In genomic region chr17:10249271-10250010, GRCh38 we compare ENCODE assay signal across 30 cellular contexts.
"Had no signal": no experiment of that assay in that cellular context is flagged by ENCODE, and none has a peak within 500 bp of the region (broad histone marks: within the 10 kb centered on the region; RNA-seq: fewer than 3 reads in every experiment).

No MANE protein-coding gene starts in this region.

- DNase-seq: hypothalamus; immature natural killer cell; kidney; left colon; left lung; lower lobe of right lung; mammary epithelial cell; mesenchymal stem cell; naive thymus-derived CD4-positive, alpha-beta T cell; nucleus accumbens; pancreas; posterior cingulate gyrus; retina; right cardiac atrium; small intestine; stimulated activated CD4-positive, alpha-beta T cell treated with anti-CD3 and anti-CD28 coated beads, Interleukin-1b, Interleukin-23, amount 100 ng/mL, for 48 hours; stimulated activated CD4-positive, alpha-beta T cell treated with anti-CD3 and anti-CD28 coated beads, Interleukin-2, amount 100 ng/mL, for 48 hours; stimulated activated CD4-positive, alpha-beta T cell treated with anti-CD3 and anti-CD28 coated beads, Interleukin-4, amount 100 ng/mL, for 4 hours; stimulated activated CD8-positive, alpha-beta memory T cell treated with anti-CD3 and anti-CD28 coated beads, Interleukin-4, amount 100 ng/mL, for 48 hours; stimulated activated naive CD4-positive, alpha-beta T cell treated with Interleukin-2 at 50 U/mL for 16 hours; stimulated activated naive CD8-positive, alpha-beta T cell treated with anti-CD3 and anti-CD28 coated beads, Interleukin-15, amount 100 ng/mL, for 72 hours; substantia nigra; uterus had no signal

- H3K4me3 ChIP-seq: left lung, lower lobe of right lung, pancreas, prostate gland, tibial nerve, uterus had no signal

- H3K4me1 Mint-ChIP-seq: neural crest cell had no signal

- FAIRE-seq: islet of Langerhans, kidney, pancreas, small intestine had no signal

- H3K27me3 ChIP-seq: pancreas, tibial nerve, uterus had no signal

- H3K4me1 ChIP-seq: left lung, lower lobe of right lung, pancreas, prostate gland, uterus had no signal

- H3K36me3 Mint-ChIP-seq: naive thymus-derived CD4-positive, alpha-beta T cell; natural killer cell treated with Interleukin-12 subunit alpha and Interleukin-12 subunit beta and Interleukin-15 and Interleukin-18, amount 100 ng/mL, for 72 hours; stimulated activated memory B cell treated with anti-CD40 and anti-IgM and Interleukin-4, amounts not matched to agents 10 μg/mL and 1 μg/mL and 100 μg/mL, for 72 hours; type B pancreatic cell had no signal

- H3K9me3 ChIP-seq: left lung, lower lobe of right lung, pancreas, prostate gland, tibial nerve, uterus had no signal

- H3K9me3 Mint-ChIP-seq: immature natural killer cell; natural killer cell treated with Interleukin-12 subunit alpha and Interleukin-12 subunit beta and Interleukin-15 and Interleukin-18, amount 100 ng/mL, for 72 hours; stimulated activated naive CD8-positive, alpha-beta T cell treated with anti-CD3 and anti-CD28 coated beads, Interleukin-15, amount 100 ng/mL, for 72 hours; type B pancreatic cell had no signal

- H3K27ac Mint-ChIP-seq: immature natural killer cell; natural killer cell treated with Interleukin-12 subunit alpha and Interleukin-12 subunit beta and Interleukin-15 and Interleukin-18, amount 100 ng/mL, for 72 hours; stimulated activated memory B cell treated with anti-CD40 and anti-IgM and Interleukin-4, amounts not matched to agents 10 μg/mL and 1 μg/mL and 100 μg/mL, for 72 hours; type B pancreatic cell had no signal

- H3K27ac ChIP-seq: left lung, lower lobe of right lung, pancreas, prostate gland, tibial nerve, uterus had no signal

- H3K36me3 ChIP-seq: left lung, lower lobe of right lung, pancreas, prostate gland, tibial nerve, uterus had no signal

- H3K4me3 Mint-ChIP-seq: immature natural killer cell; naive thymus-derived CD4-positive, alpha-beta T cell; natural killer cell treated with Interleukin-12 subunit alpha and Interleukin-12 subunit beta and Interleukin-15 and Interleukin-18, amount 100 ng/mL, for 72 hours; neural crest cell; stimulated activated memory B cell treated with anti-CD40 and anti-IgM and Interleukin-4, amounts not matched to agents 10 μg/mL and 1 μg/mL and 100 μg/mL, for 72 hours; stimulated activated naive CD8-positive, alpha-beta T cell treated with anti-CD3 and anti-CD28 coated beads, Interleukin-15, amount 100 ng/mL, for 72 hours; type B pancreatic cell had no signal
